Comparison of ENCODE assay signal across 8 cellular contexts in genomic region chr18:48007955-48008701, GRCh38.
DNase-seq lines count a peak whose midpoint lies in the region; ATAC-seq and TF ChIP-seq lines count a peak whose summit lies in the region.

No MANE protein-coding gene starts in this region.

- peak; percentile 56 for ATAC-seq in GM19467 (IDR thresholded peaks at IDR 0.05; ENCODE audit: unreplicated experiment)
- ATAC-seq in memory B cell (ENCODE audit: low read depth) = peak; percentile 67

- CTCF ChIA-PET in CD4-positive, alpha-beta memory T cell (lab: Charles Lee; ENCODE audit: partially characterized antibody) = interaction anchor here (0.7 to 2.4 kb wide), 7 partner anchors 8 to 439 kb away, joined by 3 to 12 read pairs (median 3); no protein-coding TSS in a partner anchor

- peaks cover 0 to 12% (median 4%) of the 10 kb centered on the region in 4 donors for H3K4me1 Mint-ChIP-seq in CD4-positive, alpha-beta memory T cell
- H3K4me1 Mint-ChIP-seq in memory B cell = peaks cover 10% of the 10 kb centered on the region

- POLR2A ChIA-PET in CD4-positive, alpha-beta memory T cell (lab: Charles Lee; ENCODE audit: partially characterized antibody) = no interaction called here

- H3K27ac ChIP-seq in CD4-positive, alpha-beta memory T cell (ENCODE audit: low read depth, low read length) = no peak overlapping the region
- peak overlapping the region in 2 of 59 donors; percentile 31 to 56 for H3K27ac ChIP-seq in dorsolateral prefrontal cortex

- H3K36me3 ChIP-seq in CD4-positive, alpha-beta memory T cell (ENCODE audit: insufficient read depth, low read length) = no peaks in the 10 kb centered on the region

- H3K27me3 Mint-ChIP-seq in CD4-positive, alpha-beta memory T cell = peaks cover 16 to 23% of the 10 kb centered on the region in 2 donors
- peaks cover 27% of the 10 kb centered on the region for H3K27me3 Mint-ChIP-seq in memory B cell

- no peaks in the 10 kb centered on the region for H3K27me3 ChIP-seq in CD4-positive, alpha-beta memory T cell (ENCODE audit: insufficient read depth, low read length)
- H3K27me3 ChIP-seq in dorsolateral prefrontal cortex = no peaks in the 10 kb centered on the region

- peak in 53 of 56 donors; percentile 19 to 91 (median 58) for TF ChIP-seq CTCF in dorsolateral prefrontal cortex (IDR thresholded peaks at IDR 0.05 in 54 of 56, conservative IDR thresholded peaks at IDR 0.05 in 2 of 56; ENCODE audit: low read depth in 1 of 56, partially characterized antibody in 56 of 56)

- no peak overlapping the region for H3K27ac Mint-ChIP-seq in CD4-positive, alpha-beta memory T cell
- H3K27ac Mint-ChIP-seq in memory B cell = no peak overlapping the region

- in situ Hi-C loops in G401 (cut with HindIII; ENCODE audit: low sequenced_read_pairs) = no loop called here

- intact Hi-C loops in CD4-positive, alpha-beta memory T cell (cut with micrococcal nuclease) = no loop called here
- intact Hi-C loops in dorsolateral prefrontal cortex (cut with DNase I) = loop anchor here in 1 of 2 donors (5.0 kb wide), 1 partner anchor 76 kb away; the partner anchor contains the start of gene SMAD2

- DNase-seq in CD4-positive, alpha-beta memory T cell = peak; percentile 8 to 48 (median 23)
- DNase-seq in NCI-H1092 (lab: John Stamatoyannopoulos, UW) = peak; percentile 71
- peak; percentile 16 for DNase-seq in activated CD4-positive, alpha-beta T cell treated with anti-CD3 and anti-CD28 coated beads for 1 hour
- peak in 4 of 10 donors; percentile 26 to 68 (median 52) for DNase-seq in dorsolateral prefrontal cortex
- no peak for DNase-seq in memory B cell (ENCODE audit: low spot score in 2 of 2)
- DNase-seq in stimulated activated CD8-positive, alpha-beta memory T cell treated with anti-CD3 and anti-CD28 coated beads, Interleukin-2, amount 100 ng/mL, for 1 hour (ENCODE audit: low read depth in 2 of 2) = peak; percentile 6 to 17
- DNase-seq in G401 (ENCODE audit: low spot score) = no peak

- no peaks in the 10 kb centered on the region for H3K9me3 ChIP-seq in CD4-positive, alpha-beta memory T cell (ENCODE audit: control insufficient read depth in 1 of 2, low read length in 2 of 2)

- H3K4me3 Mint-ChIP-seq in CD4-positive, alpha-beta memory T cell = peak overlapping the region; percentile 65 to 81 (median 79)
- peak overlapping the region; percentile 71 for H3K4me3 Mint-ChIP-seq in memory B cell

- peaks cover 0 to 2% (median 0%) of the 10 kb centered on the region in 8 donors for H3K9me3 Mint-ChIP-seq in CD4-positive, alpha-beta memory T cell
- peaks cover 3% of the 10 kb centered on the region for H3K9me3 Mint-ChIP-seq in memory B cell

- H3K4me1 ChIP-seq in CD4-positive, alpha-beta memory T cell (ENCODE audit: insufficient read depth, low read length) = peaks cover 13% of the 10 kb centered on the region

- peak overlapping the region in 1 of 2 donors; percentile 31 for H3K4me3 ChIP-seq in CD4-positive, alpha-beta memory T cell (ENCODE audit: low read length in 2 of 2)
- peak overlapping the region; percentile 42 to 73 (median 62) for H3K4me3 ChIP-seq in dorsolateral prefrontal cortex

- no peaks in the 10 kb centered on the region for H3K36me3 Mint-ChIP-seq in CD4-positive, alpha-beta memory T cell
- no peaks in the 10 kb centered on the region for H3K36me3 Mint-ChIP-seq in memory B cell

Comparison
In these comparisons a context has a peak if more than half of its experiments do, and no peak if none do; other contexts are left out.
1. DNase-seq: peak in CD4-positive, alpha-beta memory T cell (5 of 5), NCI-H1092 (single experiment), activated CD4-positive, alpha-beta T cell treated with anti-CD3 and anti-CD28 coated beads for 1 hour (single experiment) and stimulated activated CD8-positive, alpha-beta memory T cell treated with anti-CD3 and anti-CD28 coated beads, Interleukin-2, amount 100 ng/mL, for 1 hour (2 of 2); none in memory B cell (0 of 2) and G401 (single experiment).